In the genomic region with DNA sequence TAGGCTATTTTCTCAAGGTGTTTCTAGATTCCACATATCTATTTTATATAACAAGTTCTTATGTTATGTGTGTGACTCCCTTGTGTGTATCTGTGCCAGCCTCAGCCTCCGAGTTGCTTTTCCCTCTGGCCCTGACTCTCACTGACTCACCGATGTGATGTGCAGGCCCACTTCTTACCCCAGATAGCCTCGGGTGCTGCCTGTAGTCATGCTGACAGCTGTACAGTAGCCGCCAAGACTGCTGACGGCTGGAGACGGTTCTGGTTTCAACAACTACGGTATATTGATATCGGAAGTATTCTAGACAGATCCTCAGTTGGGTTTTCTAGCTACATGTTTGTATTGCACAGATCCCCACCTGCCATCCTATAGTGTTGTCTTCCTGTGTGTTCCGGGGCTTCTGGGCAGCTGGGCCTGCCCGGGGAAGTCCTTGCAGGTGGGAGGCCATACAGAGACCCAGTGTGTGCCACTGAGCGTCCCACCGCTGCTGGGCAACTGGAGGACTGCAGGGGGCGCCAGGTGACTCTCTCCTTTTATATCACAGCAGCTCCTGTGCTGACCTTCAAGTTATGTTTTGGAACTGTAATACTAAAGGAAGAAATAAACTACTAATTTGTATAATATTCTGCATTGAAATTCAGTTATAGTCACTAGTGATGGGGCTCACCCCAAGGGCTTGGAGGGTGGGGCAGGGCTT, we compare ENCODE assay signal across 8 cellular contexts. TPM values are rescaled to one million over a fixed set of nuclear protein-coding genes. Genes with fewer than 3 reads are reported as not detected.
A peak's percentile ranks its signal among the peaks of the same experiment; 100 is the strongest.
DNase-seq lines count a peak whose midpoint lies in the region; ATAC-seq and TF ChIP-seq lines count a peak whose summit lies in the region.
"Not testable (repeated sequence)": the region's sequence is repeated elsewhere in the genome, so short reads cannot be mapped to it uniquely, and the experiment has no call there.

No MANE protein-coding gene starts in this region.

- ATAC-seq in GM18511 (IDR thresholded peaks at IDR 0.05; ENCODE audit: unreplicated experiment) = peak; percentile 39
- ATAC-seq in lung (ENCODE audit: insufficient read depth, low FRiP score) = not testable (repeated sequence)

- H3K4me1 Mint-ChIP-seq in activated naive CD4-positive, alpha-beta T cell treated with anti-CD3 and anti-CD28 coated beads for 36 hours (ENCODE audit: low read depth) = peaks cover 16% of the 10 kb centered on the region

- H3K9me3 Mint-ChIP-seq in activated naive CD4-positive, alpha-beta T cell treated with anti-CD3 and anti-CD28 coated beads for 36 hours = not testable (repeated sequence)

- in situ Hi-C loops in KBM-7 (cut with MboI; ENCODE audit: low pct_unique_long_range_greater_than_20kb, low sequenced_read_pairs) = not testable (repeated sequence)

- CTCF ChIA-PET in activated naive CD4-positive, alpha-beta T cell treated with anti-CD3 and anti-CD28 coated beads for 36 hours (lab: Charles Lee) = interaction anchor here (0.6 to 0.8 kb wide), 2 partner anchors 53 to 201 kb away, joined by 3 to 4 read pairs; no protein-coding TSS in a partner anchor

- 66 to 67% methylated on average over 13 of the region's 13 CpGs for WGBS in lung, 2 donors

- H3K36me3 ChIP-seq in lung (ENCODE audit: control insufficient read depth in 2 of 2, insufficient read depth in 2 of 2, low read length in 2 of 2) = not testable (repeated sequence)

- H3K4me3 Mint-ChIP-seq in activated naive CD4-positive, alpha-beta T cell treated with anti-CD3 and anti-CD28 coated beads for 36 hours = not testable (repeated sequence)

- H3K4me1 ChIP-seq in lung (ENCODE audit: control insufficient read depth in 2 of 2, insufficient read depth in 2 of 2, low read length in 2 of 2) = not testable (repeated sequence)

- not testable (repeated sequence) for H3K9me3 ChIP-seq in lung (ENCODE audit: control insufficient read depth in 2 of 2, insufficient read depth in 1 of 2, low read length in 1 of 2)

- intact Hi-C loops in activated naive CD4-positive, alpha-beta T cell treated with anti-CD3 and anti-CD28 coated beads for 36 hours (cut with micrococcal nuclease) = loop anchor here (5.0 to 10.0 kb wide), 4 partner anchors 51 to 459 kb away; partner anchors contain the start of genes IREB2 and SKIC8

- not testable (repeated sequence) for H3K4me3 ChIP-seq in lung

- peak; percentile 13 for TF ChIP-seq CTCF in lung (IDR thresholded peaks at IDR 0.05; ENCODE audit: control extremely low read depth, extremely low read depth)

- H3K27me3 Mint-ChIP-seq in activated naive CD4-positive, alpha-beta T cell treated with anti-CD3 and anti-CD28 coated beads for 36 hours (ENCODE audit: low read depth) = not testable (repeated sequence)

- DNase-seq in AG20443 (ENCODE audit: low spot score) (peak; percentile 67), KBM-7 (peak; percentile 89), SHP77 treated with DMSO at 0.1 percent for 48 hours (lab: John Stamatoyannopoulos, UW) (peak; percentile 82), fibroblast of gingiva (ENCODE audit: low read depth) (peak; percentile 79)
- DNase-seq in activated naive CD4-positive, alpha-beta T cell treated with anti-CD3 and anti-CD28 coated beads for 36 hours = peak; percentile 56
- DNase-seq in lung (ENCODE audit: low spot score) = not testable (repeated sequence)
- DNase-seq in stimulated activated CD4-positive, alpha-beta T cell treated with anti-CD3 and anti-CD28 coated beads, Interleukin-1b, Interleukin-23, amount 100 ng/mL, for 48 hours = peak; percentile 44

- not testable (repeated sequence) for H3K27ac Mint-ChIP-seq in activated naive CD4-positive, alpha-beta T cell treated with anti-CD3 and anti-CD28 coated beads for 36 hours

- peak overlapping the region in 1 of 2 donors; percentile 11 for H3K27ac ChIP-seq in lung (ENCODE audit: low read depth in 1 of 2, low read length in 1 of 2)

- not testable (repeated sequence) for H3K36me3 Mint-ChIP-seq in activated naive CD4-positive, alpha-beta T cell treated with anti-CD3 and anti-CD28 coated beads for 36 hours (ENCODE audit: low read depth)

- not testable (repeated sequence) for H3K27me3 ChIP-seq in lung (ENCODE audit: control insufficient read depth, insufficient read depth)

RNA-seq across cellular contexts. Expression of gene ADAMTS7, which starts 55.2 kb away (rescaled TPM):
- under 1 TPM; 0.07 to 0.10 TPM for total RNA-seq in activated naive CD4-positive, alpha-beta T cell treated with anti-CD3 and anti-CD28 coated beads for 36 hours
- 10 to 100 TPM in 1 of 2 donors, 1 to 10 TPM in 1; 7.1 to 13.1 TPM for total RNA-seq in lung
- polyA plus RNA-seq in lung = 1 to 10 TPM; 3.3 to 3.4 TPM

Comparison
In these comparisons a context has a peak if more than half of its experiments do, and no peak if none do; other contexts are left out.
1. RNA of gene ADAMTS7, which starts 55.2 kb away (total RNA-seq): 7.1 to 13.1 TPM in lung; 0.07 to 0.10 TPM in activated naive CD4-positive, alpha-beta T cell treated with anti-CD3 and anti-CD28 coated beads for 36 hours; every median in the first group is over 4 times any median in the second.